22 cellular contexts compared by ENCODE assay signal in the genomic region with DNA sequence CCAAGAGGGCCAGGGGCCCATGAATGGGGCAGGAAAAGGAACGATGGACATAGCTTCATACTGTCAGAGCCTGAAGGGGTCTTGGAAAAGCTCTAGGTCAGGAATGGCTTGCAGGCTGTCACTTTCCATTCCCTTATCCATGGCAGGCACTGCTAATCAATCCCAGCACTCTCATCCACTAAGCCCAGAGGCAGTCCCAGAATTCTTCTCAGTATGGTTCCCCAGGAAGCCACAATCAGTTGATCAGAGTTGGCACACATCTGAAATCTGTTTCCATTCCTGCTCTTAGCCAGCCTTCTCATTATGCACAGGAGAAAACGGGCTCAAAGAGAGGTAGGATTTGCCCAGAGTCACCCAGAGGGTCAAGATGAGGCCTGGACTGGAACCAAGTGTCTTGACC.
A peak's percentile ranks its signal among the peaks of the same experiment; 100 is the strongest.
DNase-seq lines count a peak whose midpoint lies in the region; ATAC-seq, FAIRE-seq and TF ChIP-seq lines count a peak whose summit lies in the region.
"Had no signal": no experiment of that assay in that cellular context is flagged by ENCODE, and none has a peak within 500 bp of the region (broad histone marks: within the 10 kb centered on the region; RNA-seq: fewer than 3 reads in every experiment).

No MANE protein-coding gene starts in this region.

- no peaks in the 10 kb centered on the region for H3K79me2 ChIP-seq in SK-N-SH (ENCODE audit: insufficient read depth)
- H3K79me2 ChIP-seq in K562 (ENCODE audit: control insufficient read depth, insufficient read depth, low read length), result no peaks in the 10 kb centered on the region

- TF ChIP-seq EP300 in SK-N-SH (IDR thresholded peaks at IDR 0.05; ENCODE audit: borderline replicate concordance in 1 of 2, low read depth in 1 of 2, low read length in 1 of 2), result no peak
- no peak for TF ChIP-seq EP300 in K562 (IDR thresholded peaks at IDR 0.05; ENCODE audit: low read length)

- no peaks in the 10 kb centered on the region for H3K27me3 ChIP-seq in SK-N-SH (ENCODE audit: insufficient read depth)
- H3K27me3 ChIP-seq in K562 (ENCODE audit: control insufficient read depth in 2 of 2, insufficient read depth in 2 of 2, low read length in 2 of 2), result peaks cover 23 to 77% of the 10 kb centered on the region in 2 experiments; a peak in 4 of 5 replicates

- H3K9me3 Mint-ChIP-seq in neural crest cell, result no peaks in the 10 kb centered on the region
- H3K9me3 Mint-ChIP-seq: CD4-positive, alpha-beta T cell; CD8-positive, alpha-beta T cell had no signal

- H3F3A ChIP-seq in SK-N-SH (replicated peaks; ENCODE audit: insufficient read depth), result no peaks in the 10 kb centered on the region

- peaks cover 7 to 23% of the 10 kb centered on the region in 2 experiments for H3K36me3 ChIP-seq in SK-N-SH (replicated peaks in 1 of 2; ENCODE audit: control insufficient read depth in 1 of 2, insufficient read depth in 2 of 2, low read length in 1 of 2)
- peaks cover 0 to 19% of the 10 kb centered on the region in 2 experiments; a peak in 2 of 3 replicates for H3K36me3 ChIP-seq in HEK293 (ENCODE audit: control insufficient read depth in 2 of 2, insufficient read depth in 1 of 2, low read length in 2 of 2)
- no peaks in the 10 kb centered on the region for H3K36me3 ChIP-seq in K562 (ENCODE audit: control insufficient read depth, insufficient read depth, low read length)

- no peaks in the 10 kb centered on the region for H3K27me3 Mint-ChIP-seq in neural crest cell (ENCODE audit: low read depth)
- H3K27me3 Mint-ChIP-seq: CD4-positive, alpha-beta T cell had no signal

- CTCF ChIA-PET in SK-N-SH (lab: Yijun Ruan, JAX), result interaction anchor here (1.4 kb wide), 2 partner anchors 24 to 234 kb away, joined by 3 to 4 read pairs; no protein-coding TSS in a partner anchor
- CTCF ChIA-PET in HEK293 (lab: Yijun Ruan, JAX), result interaction anchor here (0.6 kb wide), 1 partner anchor 57 kb away, joined by 3 read pairs; no protein-coding TSS in a partner anchor
- CTCF ChIA-PET in K562 (lab: Yijun Ruan, JAX; ENCODE audit: low intra/inter-chr PET ratio), result no interaction called here

- peak overlapping the region; percentile 29 for H3K27ac Mint-ChIP-seq in neural crest cell (ENCODE audit: unreplicated experiment)
- H3K27ac Mint-ChIP-seq: B cell; CD4-positive, alpha-beta T cell; CD8-positive, alpha-beta T cell had no signal

- H3K4me3 Mint-ChIP-seq in neural crest cell, result no peak overlapping the region
- H3K4me3 Mint-ChIP-seq: B cell; CD4-positive, alpha-beta T cell; CD8-positive, alpha-beta T cell had no signal

- TF ChIP-seq CTCF in SK-N-SH (IDR thresholded peaks at IDR 0.05) (no peak), HEK293 (tag by site-specific recombination; IDR thresholded peaks at IDR 0.05) (no peak), K562 (IDR thresholded peaks at IDR 0.05 in 2 of 3, conservative IDR thresholded peaks at IDR 0.05 in 1 of 3; ENCODE audit: insufficient read depth in 2 of 3, low read depth in 1 of 3, low read length in 3 of 3) (no peak), neural crest cell (conservative IDR thresholded peaks at IDR 0.05) (no peak)

- TF ChIP-seq RAD21 in SK-N-SH (IDR thresholded peaks at IDR 0.05; ENCODE audit: low read length) (no peak), K562 (CRISPR knock-in tag; conservative IDR thresholded peaks at IDR 0.05 in 1 of 2, IDR thresholded peaks at IDR 0.05 in 1 of 2) (no peak)

- no peak overlapping the region for H3K4me2 ChIP-seq in SK-N-SH
- H3K4me2 ChIP-seq in K562 (ENCODE audit: insufficient read depth, low read length), result no peak overlapping the region
- H3K4me2 ChIP-seq: A549 had no signal

- no peaks in the 10 kb centered on the region for H3K4me1 Mint-ChIP-seq in neural crest cell
- H3K4me1 Mint-ChIP-seq: B cell had no signal

- peak; percentile 45 for DNase-seq in SK-N-SH
- no peak for DNase-seq in K562 (ENCODE audit: extremely low read depth in 1 of 4, low spot score in 3 of 4)
- DNase-seq in neural crest cell (ENCODE audit: low read depth, low spot score), result no peak
- no peak for DNase-seq in activated T-cell treated with anti-CD3 and anti-CD28 coated beads for 4 hours
- no peak for DNase-seq in activated CD4-positive, alpha-beta T cell treated with anti-CD3 and anti-CD28 coated beads, Interleukin-2, amount 50 U/mL, for 48 hours
- no peak for DNase-seq in NCI-H510A treated with DMSO at 0.1 percent for 48 hours (lab: John Stamatoyannopoulos, UW)
- DNase-seq: AML-193; Caco-2; Calu3; CD4-positive, alpha-beta T cell; CD8-positive, alpha-beta T cell; DMS79 treated with DMSO at 0.1 percent for 48 hours; GF-D8 had no signal

- H3K9me1 ChIP-seq in K562 (ENCODE audit: control insufficient read depth, insufficient read depth, low read length), result no peaks in the 10 kb centered on the region

- no peak overlapping the region for H3K4me3 ChIP-seq in SK-N-SH (ENCODE audit: low read depth in 2 of 2, low read length in 1 of 2)
- H3K4me3 ChIP-seq in HEK293 (ENCODE audit: low read depth, low read length), result no peak overlapping the region
- no peak overlapping the region for H3K4me3 ChIP-seq in K562
- H3K4me3 ChIP-seq: A549 had no signal

- H3K9ac ChIP-seq in SK-N-SH (no peak overlapping the region), K562 (ENCODE audit: insufficient read depth in 1 of 2, low read depth in 2 of 2, low read length in 2 of 2) (no peak overlapping the region)

- H3K36me3 Mint-ChIP-seq in neural crest cell (ENCODE audit: low read depth), result peaks cover 14% of the 10 kb centered on the region
- H3K36me3 Mint-ChIP-seq: CD8-positive, alpha-beta T cell had no signal

- no peak for TF ChIP-seq POLR2A in K562 (conservative IDR thresholded peaks at IDR 0.05)

- BruUV-seq in K562 (replicated peaks; lab: Mats Ljungman, UMichigan), result no TSS peak

- no peak overlapping the region for H3K27ac ChIP-seq in SK-N-SH (ENCODE audit: low read depth in 2 of 2, low read length in 1 of 2)
- no peak overlapping the region for H3K27ac ChIP-seq in HEK293 (ENCODE audit: extremely low read depth, low read depth, low read length)
- H3K27ac ChIP-seq in K562 (ENCODE audit: extremely low read depth, low read depth, low read length), result no peak overlapping the region
- H3K27ac ChIP-seq: 22Rv1, A549, C4-2B had no signal

- peaks cover 0 to 6% of the 10 kb centered on the region in 2 experiments; a peak in 2 of 4 replicates for H3K4me1 ChIP-seq in SK-N-SH (ENCODE audit: control insufficient read depth in 1 of 2, insufficient read depth in 2 of 2, low read depth in 1 of 2, low read length in 1 of 2)
- H3K4me1 ChIP-seq in HEK293 (ENCODE audit: control insufficient read depth, insufficient read depth, low read length), result no peaks in the 10 kb centered on the region
- H3K4me1 ChIP-seq in K562 (replicated peaks in 1 of 2; ENCODE audit: control insufficient read depth in 2 of 2, insufficient read depth in 2 of 2, low read length in 2 of 2), result no peaks in the 10 kb centered on the region
- H3K4me1 ChIP-seq: A549, Caco-2 had no signal

- POLR2A ChIA-PET in SK-N-SH (lab: Yijun Ruan, JAX) (no interaction called here), HEK293 (lab: Yijun Ruan, JAX) (no interaction called here), K562 (lab: Yijun Ruan, JAX) (interaction anchor here (1.5 kb wide), 1 partner anchor 10 kb away, joined by 3 read pairs; no protein-coding TSS in a partner anchor)

- intact Hi-C loops in K562 (cut with micrococcal nuclease), result no loop called here

- H4K20me1 ChIP-seq in SK-N-SH (ENCODE audit: insufficient read depth), result no peaks in the 10 kb centered on the region
- H4K20me1 ChIP-seq in K562 (replicated peaks; ENCODE audit: control insufficient read depth, insufficient read depth, low read length), result peaks cover 11% of the 10 kb centered on the region; the same call in 1 of the 2 replicates

- H3K9me3 ChIP-seq in SK-N-SH (no peaks in the 10 kb centered on the region), HEK293 (ENCODE audit: control insufficient read depth, insufficient read depth, low read depth, low read length) (no peaks in the 10 kb centered on the region), K562 (replicated peaks; ENCODE audit: control insufficient read depth, insufficient read depth, low read depth, low read length) (no peaks in the 10 kb centered on the region)
- H3K9me3 ChIP-seq: A549, Caco-2 had no signal

- no peak for FAIRE-seq in K562 (lab: Jason Lieb, UNC)
- FAIRE-seq: A549, D721Med, G401.6, GM12891 had no signal

- whole genome bisulfite sequencing in SK-N-SH (ENCODE audit: low lambda C conversion rate), result 50% methylated on average over 2 of the region's 2 CpGs
- 0% methylated on average over 2 of the region's 2 CpGs for WGBS in K562 (ENCODE audit: insufficient coverage, low coverage, missing lambda C conversion rate)

- in situ Hi-C loops in K562 (cut with MboI), result no loop called here

- H3K9me2 ChIP-seq in SK-N-SH, result no peaks in the 10 kb centered on the region

- H2AFZ ChIP-seq in SK-N-SH (ENCODE audit: low read depth), result no peak overlapping the region
- H2AFZ ChIP-seq in K562 (ENCODE audit: low read depth, low read length), result no peak overlapping the region

- no peak for ATAC-seq in SK-N-SH treated with all-trans-retinoic acid at 6 μM for 48 hours
- ATAC-seq in K562, result no peak
- ATAC-seq: A549; CD8-positive, alpha-beta T cell had no signal

TF ChIP-seq in SK-N-SH, 30 proteins besides CTCF, POLR2A, EP300 and RAD21:
- no peak for TF ChIP-seq TCF12 (IDR thresholded peaks at IDR 0.05)
- TF ChIP-seq JUND (IDR thresholded peaks at IDR 0.05), result no peak
- no peak for TF ChIP-seq MEF2A (IDR thresholded peaks at IDR 0.05; ENCODE audit: borderline replicate concordance, low read depth)
- TF ChIP-seq TEAD4 (IDR thresholded peaks at IDR 0.05; ENCODE audit: borderline replicate concordance, insufficient read depth), result no peak

TF ChIP-seq in HEK293, 187 proteins besides CTCF, POLR2A, EP300 and RAD21:
- peak; percentile 78 for TF ChIP-seq ZBTB17 (tag by site-specific recombination; IDR thresholded peaks at IDR 0.05)
- no peak for TF ChIP-seq ZNF19 (tag by site-specific recombination; IDR thresholded peaks at IDR 0.05; ENCODE audit: low read depth)
- no peak for TF ChIP-seq TRIM28 (IDR thresholded peaks at IDR 0.05; ENCODE audit: borderline replicate concordance, low read length)

TF ChIP-seq in K562, 482 proteins besides CTCF, POLR2A, EP300 and RAD21:
- TF ChIP-seq, protein P1, sequence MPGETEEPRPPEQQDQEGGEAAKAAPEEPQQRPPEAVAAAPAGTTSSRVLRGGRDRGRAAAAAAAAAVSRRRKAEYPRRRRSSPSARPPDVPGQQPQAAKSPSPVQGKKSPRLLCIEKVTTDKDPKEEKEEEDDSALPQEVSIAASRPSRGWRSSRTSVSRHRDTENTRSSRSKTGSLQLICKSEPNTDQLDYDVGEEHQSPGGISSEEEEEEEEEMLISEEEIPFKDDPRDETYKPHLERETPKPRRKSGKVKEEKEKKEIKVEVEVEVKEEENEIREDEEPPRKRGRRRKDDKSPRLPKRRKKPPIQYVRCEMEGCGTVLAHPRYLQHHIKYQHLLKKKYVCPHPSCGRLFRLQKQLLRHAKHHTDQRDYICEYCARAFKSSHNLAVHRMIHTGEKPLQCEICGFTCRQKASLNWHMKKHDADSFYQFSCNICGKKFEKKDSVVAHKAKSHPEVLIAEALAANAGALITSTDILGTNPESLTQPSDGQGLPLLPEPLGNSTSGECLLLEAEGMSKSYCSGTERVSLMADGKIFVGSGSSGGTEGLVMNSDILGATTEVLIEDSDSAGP (CRISPR knock-in tag; IDR thresholded peaks at IDR 0.05), result no peak
- TF ChIP-seq NELFE (IDR thresholded peaks at IDR 0.05; ENCODE audit: insufficient read depth, insufficient read length) (no peak), ZBTB17 (CRISPR knock-in tag; IDR thresholded peaks at IDR 0.05) (peak; percentile 88)
